Comparison of ENCODE assay signal across 14 cellular contexts in genomic region chr16:69534720-69535119, GRCh38.
"Had no signal": no experiment of that assay in that cellular context is flagged by ENCODE, and none has a peak within 500 bp of the region (broad histone marks: within the 10 kb centered on the region; RNA-seq: fewer than 3 reads in every experiment).

No MANE protein-coding gene starts in this region.

- H3K36me3 Mint-ChIP-seq: activated naive CD4-positive, alpha-beta T cell treated with anti-CD3 and anti-CD28 coated beads, Interleukin-2, amount 50 U/mL, for 24 hours; naive thymus-derived CD8-positive, alpha-beta T cell; stimulated activated naive B cell treated with anti-CD40 and anti-IgM and Interleukin-4, amounts not matched to agents 10 μg/mL and 1 μg/mL and 100 μg/mL, for 72 hours had no signal

- DNase-seq: activated CD8-positive, alpha-beta memory T cell treated with anti-CD3 and anti-CD28 coated beads for 24 hours; activated gamma-delta T cell; gastrocnemius medialis; kidney glomerular epithelial cell; left ventricle myocardium inferior; naive thymus-derived CD8-positive, alpha-beta T cell; pancreas; stimulated activated naive B cell treated with anti-CD40 and anti-IgM and Interleukin-4, amounts not matched to agents 10 μg/mL and 1 μg/mL and 100 μg/mL, for 72 hours; thyroid gland had no signal

- H3K36me3 ChIP-seq: cardiac muscle cell, gastrocnemius medialis, left ventricle myocardium inferior, pancreas, thyroid gland had no signal

- H3K4me3 ChIP-seq: cardiac muscle cell, gastrocnemius medialis, left ventricle myocardium inferior, pancreas, thyroid gland had no signal

- H3K27ac ChIP-seq: cardiac muscle cell, gastrocnemius medialis, left ventricle myocardium inferior, pancreas, thyroid gland had no signal

- H3K9me3 ChIP-seq: gastrocnemius medialis, left ventricle myocardium inferior, pancreas, thyroid gland had no signal

- H3K27me3 Mint-ChIP-seq: activated naive CD4-positive, alpha-beta T cell treated with anti-CD3 and anti-CD28 coated beads, Interleukin-2, amount 50 U/mL, for 24 hours; stimulated activated naive B cell treated with anti-CD40 and anti-IgM and Interleukin-4, amounts not matched to agents 10 μg/mL and 1 μg/mL and 100 μg/mL, for 72 hours had no signal

- FAIRE-seq: pancreas had no signal

- H3K9me3 Mint-ChIP-seq: activated naive CD4-positive, alpha-beta T cell treated with anti-CD3 and anti-CD28 coated beads, Interleukin-2, amount 50 U/mL, for 24 hours; naive thymus-derived CD8-positive, alpha-beta T cell; stimulated activated naive B cell treated with anti-CD40 and anti-IgM and Interleukin-4, amounts not matched to agents 10 μg/mL and 1 μg/mL and 100 μg/mL, for 72 hours; T-helper 1 cell treated with Interleukin-12 subunit alpha and Interleukin-12 subunit beta and Interleukin-4 antibody, amounts not matched to agents 30 μg/mL and 1 μg/mL, for 36 hours had no signal

- H3K27me3 ChIP-seq: cardiac muscle cell, gastrocnemius medialis, pancreas, thyroid gland had no signal

- H3K4me3 Mint-ChIP-seq: activated naive CD4-positive, alpha-beta T cell treated with anti-CD3 and anti-CD28 coated beads, Interleukin-2, amount 50 U/mL, for 24 hours; naive thymus-derived CD8-positive, alpha-beta T cell; stimulated activated naive B cell treated with anti-CD40 and anti-IgM and Interleukin-4, amounts not matched to agents 10 μg/mL and 1 μg/mL and 100 μg/mL, for 72 hours; T-helper 1 cell treated with Interleukin-12 subunit alpha and Interleukin-12 subunit beta and Interleukin-4 antibody, amounts not matched to agents 30 μg/mL and 1 μg/mL, for 36 hours had no signal

- ATAC-seq: activated CD4-positive, CD25-positive, alpha-beta regulatory T cell treated with anti-CD3 and anti-CD28 coated beads, Interleukin-2, amount 50 U/mL, for 24 hours; gastrocnemius medialis; naive thymus-derived CD8-positive, alpha-beta T cell; pancreas; sciatic nerve; stimulated activated naive B cell treated with anti-CD40 and anti-IgM and Interleukin-4, amounts not matched to agents 10 μg/mL and 1 μg/mL and 100 μg/mL, for 72 hours had no signal

- H3K27ac Mint-ChIP-seq: activated naive CD4-positive, alpha-beta T cell treated with anti-CD3 and anti-CD28 coated beads, Interleukin-2, amount 50 U/mL, for 24 hours; naive thymus-derived CD8-positive, alpha-beta T cell; stimulated activated naive B cell treated with anti-CD40 and anti-IgM and Interleukin-4, amounts not matched to agents 10 μg/mL and 1 μg/mL and 100 μg/mL, for 72 hours; T-helper 1 cell treated with Interleukin-12 subunit alpha and Interleukin-12 subunit beta and Interleukin-4 antibody, amounts not matched to agents 30 μg/mL and 1 μg/mL, for 36 hours had no signal
